In genomic region chrX:105874790-105875189, GRCh38 we compare ENCODE assay signal across 10 cellular contexts. TPM values are rescaled to one million over a fixed set of nuclear protein-coding genes. Genes with fewer than 3 reads are reported as not detected.
"Had no signal": no experiment of that assay in that cellular context is flagged by ENCODE, and none has a peak within 500 bp of the region (broad histone marks: within the 10 kb centered on the region; RNA-seq: fewer than 3 reads in every experiment).

No MANE protein-coding gene starts in this region.

- H3K4me3 ChIP-seq: GM23248, HAP-1 had no signal

- H2AFZ ChIP-seq: GM23248 had no signal

- H3K4me2 ChIP-seq: KMS-11 had no signal

- H3K4me3 Mint-ChIP-seq: HFFc6 had no signal

- H3K9me3 Mint-ChIP-seq: HFFc6 had no signal

- FAIRE-seq: HTR-8/SVneo had no signal

- ATAC-seq: HCT116 had no signal

- H3K4me1 ChIP-seq: HAP-1 had no signal

- H3K9me3 ChIP-seq: HAP-1 had no signal

- H3K36me3 ChIP-seq: HAP-1 had no signal

- H3K27ac ChIP-seq: GM23248, KMS-11 had no signal

- H3K27ac Mint-ChIP-seq: HFFc6 had no signal

- DNase-seq: GM23248, GOT3, H7, HFFc6, KBM-7 had no signal

- H3K9ac ChIP-seq: GM23248, KMS-11 had no signal

RNA-seq across cellular contexts. Expression of gene NRK, which starts 52.5 kb away (rescaled TPM):
- total RNA-seq: GM23248, HFFc6, HT-29 had no signal
- polyA plus RNA-seq: GM23248 had no signal
